ENCODE assay signal across 12 cellular contexts in genomic region chr2:25894135-25894830, GRCh38. TPM values are rescaled to one million over a fixed set of nuclear protein-coding genes. Genes with fewer than 3 reads are reported as not detected.
DNase-seq lines count a peak whose midpoint lies in the region; ATAC-seq and TF ChIP-seq lines count a peak whose summit lies in the region.
"Had no signal": no experiment of that assay in that cellular context is flagged by ENCODE, and none has a peak within 500 bp of the region (broad histone marks: within the 10 kb centered on the region; RNA-seq: fewer than 3 reads in every experiment).

No MANE protein-coding gene starts in this region.

- H3K9me3 ChIP-seq in MG63 = no peaks in the 10 kb centered on the region

- no peak for TF ChIP-seq CTCF in choroid plexus epithelial cell (conservative IDR thresholded peaks at IDR 0.05; ENCODE audit: low read depth, low read length)
- no peak for TF ChIP-seq CTCF in GM13976 (IDR thresholded peaks at IDR 0.05; ENCODE audit: borderline replicate concordance, control extremely low read depth, extremely low read depth, insufficient read depth, missing control alignments)

- ATAC-seq in GM21529 (IDR thresholded peaks at IDR 0.05; ENCODE audit: unreplicated experiment) = no peak

- no peaks in the 10 kb centered on the region for H3K27me3 ChIP-seq in MG63

- DNase-seq in COR-L47 (lab: John Stamatoyannopoulos, UW) (peak; percentile 30), MG63 (peak; percentile 57), choroid plexus epithelial cell (ENCODE audit: low read depth) (peak; percentile 85), lung microvascular endothelial cell (ENCODE audit: low read depth in 2 of 2) (peak; percentile 78), COLO668 (lab: John Stamatoyannopoulos, UW; ENCODE audit: unreplicated experiment) (no peak), GM13976 (ENCODE audit: low spot score) (no peak), D341Med (ENCODE audit: low spot score) (no peak)
- DNase-seq: activated CD4-positive, alpha-beta T cell treated with anti-CD3 and anti-CD28 coated beads for 1 hour; activated gamma-delta T cell; CD8-positive, alpha-beta memory T cell; effector CD4-positive, alpha-beta T cell had no signal

- H3K4me3 ChIP-seq in MG63 (no peak overlapping the region), choroid plexus epithelial cell (ENCODE audit: low read depth, low read length) (no peak overlapping the region)

- H3K36me3 ChIP-seq in MG63 = no peaks in the 10 kb centered on the region

- in situ Hi-C loops in GM13976 (cut with MboI; ENCODE audit: low sequenced_read_pairs, unreplicated experiment) = no loop called here

RNA-seq across cellular contexts. Expression of gene ASXL2, which starts 16.0 kb away (rescaled TPM):
- total RNA-seq in MG63 (2014; rRNA removed; shearing (Covaris generic); ENCODE audit: low replicate concordance) = 3.6 and 8.8 TPM in 2 replicates
- 3.7 and 4.4 TPM in 2 replicates for total RNA-seq in lung microvascular endothelial cell

Comparison
In these comparisons a context has a peak if more than half of its experiments do, and no peak if none do; other contexts are left out.
1. DNase-seq: peak in COR-L47 (single experiment), MG63 (single experiment), choroid plexus epithelial cell (single experiment) and lung microvascular endothelial cell (2 of 2); none in COLO668 (single experiment), GM13976 (single experiment) and D341Med (single experiment).